In genomic region chr20:19750907-19751636, GRCh38 we compare ENCODE assay signal across 17 cellular contexts. TPM values are rescaled to one million over a fixed set of nuclear protein-coding genes. Genes with fewer than 3 reads are reported as not detected.
DNase-seq lines count a peak whose midpoint lies in the region; ATAC-seq, FAIRE-seq and TF ChIP-seq lines count a peak whose summit lies in the region.
"Had no signal": no experiment of that assay in that cellular context is flagged by ENCODE, and none has a peak within 500 bp of the region (broad histone marks: within the 10 kb centered on the region; RNA-seq: fewer than 3 reads in every experiment).

No MANE protein-coding gene starts in this region.

- H3K4me2 ChIP-seq in Loucy (ENCODE audit: low read depth, low read length, poor library complexity, severe bottlenecking), result peak overlapping the region; percentile 48

- H3K9me3 Mint-ChIP-seq in CD14-positive monocyte (peaks cover 0 to under 1% (median 0%) of the 10 kb centered on the region in 7 donors), activated B cell treated with CpG ODN at 0.5 μM for 24 hours (peaks cover under 1% of the 10 kb centered on the region)

- no peaks in the 10 kb centered on the region for H3K79me2 ChIP-seq in Loucy (ENCODE audit: insufficient read depth, low read length)

- H3K4me1 ChIP-seq in Loucy (ENCODE audit: insufficient read depth, low read length, poor library complexity, severe bottlenecking) (peaks cover 14% of the 10 kb centered on the region), mucosa of stomach (ENCODE audit: control insufficient read depth, insufficient read depth, low read length) (peaks cover 38% of the 10 kb centered on the region)

- H3K27me3 Mint-ChIP-seq in CD14-positive monocyte (ENCODE audit: low read depth in 3 of 3), result peaks cover 3 to 9% (median 6%) of the 10 kb centered on the region in 3 donors
- peaks cover 14% of the 10 kb centered on the region for H3K27me3 Mint-ChIP-seq in activated B cell treated with CpG ODN at 0.5 μM for 24 hours

- no peaks in the 10 kb centered on the region for H3K36me3 ChIP-seq in Loucy (ENCODE audit: insufficient read depth, low read length)
- H3K36me3 ChIP-seq in mucosa of stomach (ENCODE audit: control insufficient read depth, insufficient read depth, low read length), result no peaks in the 10 kb centered on the region

- ATAC-seq in activated B cell treated with CpG ODN at 0.5 μM for 24 hours (ENCODE audit: low read depth), result peak; percentile 50

- intact Hi-C loops in CD14-positive monocyte (cut with micrococcal nuclease) (no loop called here), activated B cell treated with CpG ODN at 0.5 μM for 24 hours (cut with micrococcal nuclease) (no loop called here)

- H3K9me3 ChIP-seq in Loucy (ENCODE audit: insufficient read depth, low read depth, low read length) (no peaks in the 10 kb centered on the region), mucosa of stomach (ENCODE audit: control insufficient read depth, low read length) (no peaks in the 10 kb centered on the region)

- no peak for FAIRE-seq in HTR-8/SVneo (lab: Jason Lieb, UNC)
- FAIRE-seq: bronchial epithelial cell, kidney had no signal

- peak overlapping the region; percentile 23 to 89 (median 73) for H3K27ac Mint-ChIP-seq in CD14-positive monocyte
- no peak overlapping the region for H3K27ac Mint-ChIP-seq in activated B cell treated with CpG ODN at 0.5 μM for 24 hours

- no peaks in the 10 kb centered on the region for H3K27me3 ChIP-seq in Loucy (ENCODE audit: insufficient read depth, low read length, poor library complexity, severe bottlenecking)
- no peaks in the 10 kb centered on the region for H3K27me3 ChIP-seq in mucosa of stomach (ENCODE audit: control insufficient read depth, insufficient read depth, low read length)

- POLR2A ChIA-PET in activated B cell treated with CpG ODN at 0.5 μM for 24 hours (lab: Charles Lee), result interaction anchor here (0.7 kb wide), 1 partner anchor 10 kb away, joined by 3 read pairs; no protein-coding TSS in a partner anchor

- H3K9ac ChIP-seq in Loucy (ENCODE audit: low read depth, low read length, poor library complexity, severe bottlenecking), result peak overlapping the region; percentile 27
- H3K9ac ChIP-seq in mucosa of stomach (ENCODE audit: low read length), result peak overlapping the region; percentile 32

- H3K36me3 Mint-ChIP-seq in CD14-positive monocyte (peaks cover 1% of the 10 kb centered on the region in 2 donors), activated B cell treated with CpG ODN at 0.5 μM for 24 hours (ENCODE audit: low read depth) (no peaks in the 10 kb centered on the region)

- CTCF ChIA-PET in activated B cell treated with CpG ODN at 0.5 μM for 24 hours (lab: Charles Lee), result no interaction called here

- H3K4me3 ChIP-seq in Loucy (ENCODE audit: low read length, poor library complexity, severe bottlenecking) (peak overlapping the region; percentile 33), mucosa of stomach (ENCODE audit: low read length) (no peak overlapping the region)

- no peak for DNase-seq in CD14-positive monocyte (ENCODE audit: low spot score)
- DNase-seq in activated B cell treated with CpG ODN at 0.5 μM for 24 hours, result no peak
- DNase-seq in NCI-H146 (lab: John Stamatoyannopoulos, UW), result no peak
- DNase-seq in activated CD8-positive, alpha-beta memory T cell treated with anti-CD3 and anti-CD28 coated beads, Interleukin-2, amount 50 U/mL, for 4 hours, result no peak
- no peak for DNase-seq in GF-D8 (lab: John Stamatoyannopoulos, UW)
- no peak for DNase-seq in HTR-8/SVneo (ENCODE audit: insufficient read length, low spot score)
- DNase-seq: activated naive CD4-positive, alpha-beta T cell; DND-41; KG1; kidney; NCI-H2081 treated with DMSO at 0.1 percent for 48 hours; retina; SHP77; stimulated activated CD4-positive, alpha-beta T cell treated with anti-CD3 and anti-CD28 coated beads, Interleukin-2, amount 100 ng/mL, for 48 hours had no signal

- H3K9me2 ChIP-seq in Loucy (replicated peaks; ENCODE audit: low read depth, low read length), result no peaks in the 10 kb centered on the region

- TF ChIP-seq CTCF in CD14-positive monocyte (IDR thresholded peaks at IDR 0.05), result no peak
- TF ChIP-seq CTCF in Loucy (conservative IDR thresholded peaks at IDR 0.05; ENCODE audit: low read length), result no peak
- no peak for TF ChIP-seq CTCF in activated B cell treated with CpG ODN at 0.5 μM for 24 hours (IDR thresholded peaks at IDR 0.05)

- H3K4me1 Mint-ChIP-seq in CD14-positive monocyte (peaks cover 12% of the 10 kb centered on the region), activated B cell treated with CpG ODN at 0.5 μM for 24 hours (peaks cover 10% of the 10 kb centered on the region)

- H4K20me1 ChIP-seq in Loucy (ENCODE audit: insufficient read depth, low read length, poor library complexity, severe bottlenecking), result no peaks in the 10 kb centered on the region

- H3F3A ChIP-seq in Loucy (ENCODE audit: low read depth), result no peaks in the 10 kb centered on the region

- H3K4me3 Mint-ChIP-seq in CD14-positive monocyte, result peak overlapping the region in 1 of 2 donors; percentile 73
- H3K4me3 Mint-ChIP-seq in activated B cell treated with CpG ODN at 0.5 μM for 24 hours, result no peak overlapping the region

- peak overlapping the region; percentile 77 for H2AFZ ChIP-seq in Loucy (ENCODE audit: low read length)

RNA-seq across cellular contexts. Expression of gene RIN2, which starts 7.0 kb away (rescaled TPM):
- 10 to 100 TPM in 1 of 2 donors, 1 to 10 TPM in 1; 5.6 to 15.4 TPM for polyA plus RNA-seq in CD14-positive monocyte
- total RNA-seq in activated B cell treated with CpG ODN at 0.5 μM for 24 hours, result 0.46 and 0.75 TPM in 2 replicates
